ENCODE assay signal across 9 cellular contexts in the genomic region with DNA sequence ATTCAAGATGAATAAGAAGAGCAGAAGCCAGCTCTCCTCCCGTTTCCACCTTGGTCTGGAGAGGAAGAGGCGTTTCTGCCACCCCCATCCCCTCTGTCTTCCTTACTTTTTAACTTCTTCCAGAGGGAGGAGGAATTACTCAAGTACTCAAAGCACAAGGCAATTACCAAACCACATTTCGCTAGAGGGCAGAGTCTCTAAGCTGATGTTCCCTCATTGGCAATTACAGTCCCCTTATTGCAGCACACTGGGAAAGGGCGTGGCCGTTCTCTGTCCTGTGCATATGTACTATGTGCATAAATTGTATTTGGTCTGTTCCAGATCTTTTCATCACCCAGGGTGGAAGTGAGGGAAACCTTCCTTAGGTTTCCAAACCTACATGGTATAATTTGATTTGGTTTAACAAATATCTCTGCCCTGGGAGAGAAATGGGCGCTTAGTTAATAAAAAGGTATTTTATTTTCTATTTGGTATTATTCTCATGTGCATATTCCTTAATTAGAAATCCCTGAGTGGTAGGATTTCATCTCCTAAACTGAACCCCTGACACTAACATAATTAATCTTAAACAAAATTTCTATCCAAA. TPM values are rescaled to one million over a fixed set of nuclear protein-coding genes. Genes with fewer than 3 reads are reported as not detected.
A peak's percentile ranks its signal among the peaks of the same experiment; 100 is the strongest.
DNase-seq lines count a peak whose midpoint lies in the region; ATAC-seq and TF ChIP-seq lines count a peak whose summit lies in the region.
"Had no signal": no experiment of that assay in that cellular context is flagged by ENCODE, and none has a peak within 500 bp of the region (broad histone marks: within the 10 kb centered on the region; RNA-seq: fewer than 3 reads in every experiment).

No MANE protein-coding gene starts in this region.

- H3K36me3 ChIP-seq in Karpas-422 (ENCODE audit: insufficient read depth, low read length), result no peaks in the 10 kb centered on the region
- no peaks in the 10 kb centered on the region for H3K36me3 ChIP-seq in smooth muscle cell (ENCODE audit: low read depth)

- H3K79me2 ChIP-seq in Karpas-422 (ENCODE audit: low read length) (no peaks in the 10 kb centered on the region), smooth muscle cell (ENCODE audit: low read depth) (no peaks in the 10 kb centered on the region)

- peaks cover 2% of the 10 kb centered on the region for H3K27me3 Mint-ChIP-seq in glutamatergic neuron (ENCODE audit: unreplicated experiment)

- no peaks in the 10 kb centered on the region for H3F3A ChIP-seq in smooth muscle cell (ENCODE audit: low read depth)

- H3K4me2 ChIP-seq in Karpas-422 (ENCODE audit: low read depth, low read length, poor library complexity, severe bottlenecking) (no peak overlapping the region), smooth muscle cell (no peak overlapping the region)

- no peak for ATAC-seq in GM19035 (IDR thresholded peaks at IDR 0.05; ENCODE audit: unreplicated experiment)

- H3K4me3 ChIP-seq in Karpas-422 (ENCODE audit: low read length) (no peak overlapping the region), smooth muscle cell (no peak overlapping the region)

- no peaks in the 10 kb centered on the region for H3K9me3 Mint-ChIP-seq in glutamatergic neuron (ENCODE audit: unreplicated experiment)

- DNase-seq in COLO668 (lab: John Stamatoyannopoulos, UW; ENCODE audit: unreplicated experiment), result peak; percentile 2
- peak; percentile 76 for DNase-seq in Karpas-422
- peak; percentile 61 for DNase-seq in SKM-1 (lab: John Stamatoyannopoulos, UW; ENCODE audit: unreplicated experiment)
- peak; percentile 39 for DNase-seq in glutamatergic neuron
- DNase-seq in smooth muscle cell (lab: John Stamatoyannopoulos, UW; ENCODE audit: unreplicated experiment), result no peak
- no peak for DNase-seq in NCI-H187 (lab: John Stamatoyannopoulos, UW)
- DNase-seq in effector CD4-positive, alpha-beta T cell, result no peak

- TF ChIP-seq CTCF in glutamatergic neuron (IDR thresholded peaks at IDR 0.05; ENCODE audit: partially characterized antibody, unreplicated experiment) (no peak), smooth muscle cell (IDR thresholded peaks at IDR 0.05; ENCODE audit: borderline replicate concordance, insufficient read depth, poor library complexity, severe bottlenecking) (peak; percentile 19)

- no peak overlapping the region for H3K4me3 Mint-ChIP-seq in glutamatergic neuron (ENCODE audit: unreplicated experiment)

- H3K9ac ChIP-seq in Karpas-422 (ENCODE audit: low read length), result no peak overlapping the region
- H3K9ac ChIP-seq in smooth muscle cell (ENCODE audit: low read depth), result no peak overlapping the region

- no peaks in the 10 kb centered on the region for H4K20me1 ChIP-seq in Karpas-422 (ENCODE audit: insufficient read depth, low read depth, low read length)
- no peaks in the 10 kb centered on the region for H4K20me1 ChIP-seq in smooth muscle cell (ENCODE audit: low read depth)

- no peak overlapping the region for H2AFZ ChIP-seq in Karpas-422 (ENCODE audit: low read length)
- peak overlapping the region; percentile 11 for H2AFZ ChIP-seq in smooth muscle cell (ENCODE audit: low read depth)

- H3K36me3 Mint-ChIP-seq in glutamatergic neuron (ENCODE audit: unreplicated experiment), result no peaks in the 10 kb centered on the region

- H3K9me3 ChIP-seq in Karpas-422 (ENCODE audit: low read length) (no peaks in the 10 kb centered on the region), smooth muscle cell (replicated peaks; ENCODE audit: low read depth) (no peaks in the 10 kb centered on the region)

- WGBS in smooth muscle cell (ENCODE audit: low lambda C conversion rate), result 42% methylated on average over 6 of the region's 6 CpGs

- no peaks in the 10 kb centered on the region for H3K9me2 ChIP-seq in Karpas-422 (replicated peaks; ENCODE audit: insufficient read depth, low read length)

- no peaks in the 10 kb centered on the region for H3K4me1 ChIP-seq in Karpas-422 (ENCODE audit: low read length)
- peaks cover 5% of the 10 kb centered on the region for H3K4me1 ChIP-seq in smooth muscle cell (ENCODE audit: low read depth)

- no peaks in the 10 kb centered on the region for H3K27me3 ChIP-seq in Karpas-422 (ENCODE audit: low read length)
- no peaks in the 10 kb centered on the region for H3K27me3 ChIP-seq in smooth muscle cell (ENCODE audit: low read depth)

- H3K4me1 Mint-ChIP-seq in glutamatergic neuron (ENCODE audit: low read depth, unreplicated experiment), result peaks cover 9% of the 10 kb centered on the region

- no peak overlapping the region for H3K27ac Mint-ChIP-seq in glutamatergic neuron (ENCODE audit: unreplicated experiment)

- H3K27ac ChIP-seq in Karpas-422 (ENCODE audit: low read length), result no peak overlapping the region
- no peak overlapping the region for H3K27ac ChIP-seq in smooth muscle cell (ENCODE audit: low read depth)

RNA-seq across cellular contexts. Expression of a gene that starts 29.8 kb away (rescaled TPM):
- total RNA-seq in Karpas-422 (2014; rRNA removed; shearing (Covaris generic); ENCODE audit: low replicate concordance), result not detected in 2 replicates
- not detected for total RNA-seq in glutamatergic neuron (ENCODE audit: unreplicated experiment)
- not detected in 2 replicates for total RNA-seq in smooth muscle cell
- not detected in 2 replicates for polyA plus RNA-seq in smooth muscle cell
- total RNA-seq: temporal lobe had no signal

Comparison
In these comparisons a context has a peak if more than half of its experiments do, and no peak if none do; other contexts are left out.
1. DNase-seq: peak in COLO668 (single experiment), Karpas-422 (single experiment), SKM-1 (single experiment) and glutamatergic neuron (single experiment); none in smooth muscle cell (single experiment), NCI-H187 (0 of 2) and effector CD4-positive, alpha-beta T cell (single experiment).